23 cellular contexts compared by ENCODE assay signal in genomic region chr1:214899908-214900470, GRCh38.
DNase-seq lines count a peak whose midpoint lies in the region; ATAC-seq and TF ChIP-seq lines count a peak whose summit lies in the region.
"Had no signal": no experiment of that assay in that cellular context is flagged by ENCODE, and none has a peak within 500 bp of the region (broad histone marks: within the 10 kb centered on the region; RNA-seq: fewer than 3 reads in every experiment).

No MANE protein-coding gene starts in this region.

- no peak for TF ChIP-seq CTCF in thyroid gland (IDR thresholded peaks at IDR 0.05)

- H3K27me3 ChIP-seq in thyroid gland, result no peaks in the 10 kb centered on the region

- H3K4me3 Mint-ChIP-seq in T-cell, result no peak overlapping the region
- H3K4me3 Mint-ChIP-seq: activated CD4-positive, alpha-beta memory T cell treated with anti-CD3 and anti-CD28 coated beads for 36 hours; natural killer cell treated with Interleukin-12 subunit alpha and Interleukin-12 subunit beta and Interleukin-15 and Interleukin-18, amount 100 ng/mL, for 72 hours; stimulated activated naive CD8-positive, alpha-beta T cell treated with anti-CD3 and anti-CD28 coated beads, Interleukin-15, amount 100 ng/mL, for 72 hours had no signal

- peaks cover 40 to 45% of the 10 kb centered on the region in 2 donors for H3K4me1 ChIP-seq in thyroid gland

- no peak for TF ChIP-seq POLR2A in thyroid gland (IDR thresholded peaks at IDR 0.05)

- CTCF ChIA-PET in T-cell (lab: Charles Lee), result no interaction called here

- H3K27ac ChIP-seq in thyroid gland, result peak overlapping the region; percentile 36 to 79 (median 70)
- H3K27ac ChIP-seq: C4-2B, VCaP had no signal

- no peak overlapping the region for H3K4me3 ChIP-seq in thyroid gland (replicated peaks in 1 of 3)

- no peaks in the 10 kb centered on the region for H3K36me3 ChIP-seq in thyroid gland

- H3K36me3 Mint-ChIP-seq in T-cell, result no peaks in the 10 kb centered on the region
- H3K36me3 Mint-ChIP-seq: activated CD4-positive, alpha-beta memory T cell treated with anti-CD3 and anti-CD28 coated beads for 36 hours; natural killer cell treated with Interleukin-12 subunit alpha and Interleukin-12 subunit beta and Interleukin-15 and Interleukin-18, amount 100 ng/mL, for 72 hours had no signal

- H3K27me3 Mint-ChIP-seq in T-cell, result peaks cover 0 to 3% of the 10 kb centered on the region in 2 donors
- H3K27me3 Mint-ChIP-seq: natural killer cell treated with Interleukin-12 subunit alpha and Interleukin-12 subunit beta and Interleukin-15 and Interleukin-18, amount 100 ng/mL, for 72 hours had no signal

- POLR2A ChIA-PET in T-cell (lab: Charles Lee), result no interaction called here

- H3K9me3 ChIP-seq in thyroid gland, result no peaks in the 10 kb centered on the region

- ATAC-seq in T-cell (replicated peaks in 1 of 4), result no peak
- ATAC-seq: natural killer cell treated with Interleukin-12 subunit alpha and Interleukin-12 subunit beta and Interleukin-15 and Interleukin-18, amount 100 ng/mL, for 72 hours; Right ventricle myocardium inferior; stimulated activated naive CD8-positive, alpha-beta T cell treated with anti-CD3 and anti-CD28 coated beads, Interleukin-15, amount 100 ng/mL, for 72 hours had no signal

- no peak overlapping the region for H3K27ac Mint-ChIP-seq in T-cell
- H3K27ac Mint-ChIP-seq: activated CD4-positive, alpha-beta memory T cell treated with anti-CD3 and anti-CD28 coated beads for 36 hours; natural killer cell treated with Interleukin-12 subunit alpha and Interleukin-12 subunit beta and Interleukin-15 and Interleukin-18, amount 100 ng/mL, for 72 hours; stimulated activated naive CD8-positive, alpha-beta T cell treated with anti-CD3 and anti-CD28 coated beads, Interleukin-15, amount 100 ng/mL, for 72 hours had no signal

- H3K9me3 Mint-ChIP-seq in T-cell, result no peaks in the 10 kb centered on the region
- H3K9me3 Mint-ChIP-seq: activated CD4-positive, alpha-beta memory T cell treated with anti-CD3 and anti-CD28 coated beads for 36 hours; stimulated activated naive CD8-positive, alpha-beta T cell treated with anti-CD3 and anti-CD28 coated beads, Interleukin-15, amount 100 ng/mL, for 72 hours had no signal

- peak; percentile 66 for DNase-seq in EL
- peak; percentile 8 for DNase-seq in LHCN-M2 (ENCODE audit: low read depth)
- peak; percentile 82 for DNase-seq in fibroblast of peridontal ligament (ENCODE audit: extremely low read depth)
- DNase-seq in thyroid gland, result no peak
- no peak for DNase-seq in T-cell
- DNase-seq in activated CD4-positive, CD25-positive, alpha-beta regulatory T cell (lab: John Stamatoyannopoulos, UW), result no peak
- no peak for DNase-seq in NCI-H1092 treated with DMSO at 0.1 percent for 48 hours (lab: John Stamatoyannopoulos, UW)
- DNase-seq: activated CD4-positive, alpha-beta memory T cell treated with anti-CD3 and anti-CD28 coated beads for 36 hours; activated naive CD4-positive, alpha-beta T cell treated with Interleukin-2 at 50 U/mL for 16 hours; activated T-cell treated with anti-CD3 and anti-CD28 coated beads, Interleukin-2, amount 50 U/mL, for 1 hour; cerebellar nuclear complex; hypothalamus; KG1; kidney; NCI-H1105; NCI-H2171; NCI-H526; stimulated activated naive CD8-positive, alpha-beta T cell treated with anti-CD3 and anti-CD28 coated beads, Interleukin-15, amount 100 ng/mL, for 72 hours; trophoblast cell had no signal

- intact Hi-C loops in thyroid gland (cut with DNase I), result no loop called here

- no peaks in the 10 kb centered on the region for H3K4me1 Mint-ChIP-seq in T-cell
- H3K4me1 Mint-ChIP-seq: stimulated activated naive CD8-positive, alpha-beta T cell treated with anti-CD3 and anti-CD28 coated beads, Interleukin-15, amount 100 ng/mL, for 72 hours had no signal

Comparison
In these comparisons a context has a peak if more than half of its experiments do, and no peak if none do; other contexts are left out.
1. DNase-seq: peak in EL (single experiment), LHCN-M2 (single experiment) and fibroblast of peridontal ligament (single experiment); none in thyroid gland (0 of 2), T-cell (0 of 34), activated CD4-positive, CD25-positive, alpha-beta regulatory T cell (0 of 4) and NCI-H1092 treated with DMSO at 0.1 percent for 48 hours (single experiment).